In genomic region chr18:24530630-24531111, GRCh38 we compare ENCODE assay signal across 11 cellular contexts.
A peak's percentile ranks its signal among the peaks of the same experiment; 100 is the strongest.
DNase-seq lines count a peak whose midpoint lies in the region; ATAC-seq and TF ChIP-seq lines count a peak whose summit lies in the region.
"Had no signal": no experiment of that assay in that cellular context is flagged by ENCODE, and none has a peak within 500 bp of the region (broad histone marks: within the 10 kb centered on the region; RNA-seq: fewer than 3 reads in every experiment).

No MANE protein-coding gene starts in this region.

- H3K27ac Mint-ChIP-seq in activated naive CD4-positive, alpha-beta T cell treated with anti-CD3 and anti-CD28 coated beads, Interleukin-2, amount 50 U/mL, for 72 hours = no peak overlapping the region
- H3K27ac Mint-ChIP-seq: CD8-positive, alpha-beta T cell had no signal

- H3K27ac ChIP-seq in temporal lobe (ENCODE audit: low read depth, low read length) = peak overlapping the region; percentile 38

- ATAC-seq in activated naive CD4-positive, alpha-beta T cell treated with anti-CD3 and anti-CD28 coated beads, Interleukin-2, amount 50 U/mL, for 72 hours = peak; percentile 66 to 85
- no peak for ATAC-seq in HG03342 (IDR thresholded peaks at IDR 0.05; ENCODE audit: unreplicated experiment)
- ATAC-seq: CD8-positive, alpha-beta T cell had no signal

- DNase-seq in activated naive CD4-positive, alpha-beta T cell treated with anti-CD3 and anti-CD28 coated beads, Interleukin-2, amount 50 U/mL, for 72 hours (ENCODE audit: low spot score in 2 of 2) = peak in 1 of 2 donors; percentile 3
- no peak for DNase-seq in activated naive CD4-positive, alpha-beta T cell treated with anti-CD3 and anti-CD28 coated beads, Interleukin-2, amount 50 U/mL, for 16 hours
- DNase-seq in RKO (ENCODE audit: low spot score) (peak; percentile 89), foreskin fibroblast (peak; percentile 20 to 47), NCI-H2196 (lab: John Stamatoyannopoulos, UW; ENCODE audit: unreplicated experiment) (no peak), Kasumi-1 (lab: John Stamatoyannopoulos, UW) (no peak)
- DNase-seq: activated CD4-positive, alpha-beta T cell treated with anti-CD3 and anti-CD28 coated beads, Interleukin-2, amount 50 U/mL, for 48 hours; CD8-positive, alpha-beta T cell; MM.1S had no signal

- peaks cover 5 to 6% of the 10 kb centered on the region in 2 donors for H3K9me3 Mint-ChIP-seq in activated naive CD4-positive, alpha-beta T cell treated with anti-CD3 and anti-CD28 coated beads, Interleukin-2, amount 50 U/mL, for 72 hours
- H3K9me3 Mint-ChIP-seq: CD8-positive, alpha-beta T cell had no signal

- TF ChIP-seq CTCF in foreskin fibroblast (IDR thresholded peaks at IDR 0.05; ENCODE audit: low read depth, low read length) = no peak

- peaks cover 0 to 17% of the 10 kb centered on the region in 2 donors for H3K36me3 Mint-ChIP-seq in activated naive CD4-positive, alpha-beta T cell treated with anti-CD3 and anti-CD28 coated beads, Interleukin-2, amount 50 U/mL, for 72 hours
- H3K36me3 Mint-ChIP-seq: CD8-positive, alpha-beta T cell had no signal

- no peak overlapping the region for H3K4me3 ChIP-seq in foreskin fibroblast (ENCODE audit: low read depth in 1 of 2, low read length in 2 of 2)

Comparison
In these comparisons a context has a peak if more than half of its experiments do, and no peak if none do; other contexts are left out.
1. DNase-seq: peak in RKO (single experiment) and foreskin fibroblast (2 of 2); none in activated naive CD4-positive, alpha-beta T cell treated with anti-CD3 and anti-CD28 coated beads, Interleukin-2, amount 50 U/mL, for 16 hours (single experiment), NCI-H2196 (single experiment) and Kasumi-1 (0 of 2).